25 cellular contexts compared by ENCODE assay signal in the genomic region with DNA sequence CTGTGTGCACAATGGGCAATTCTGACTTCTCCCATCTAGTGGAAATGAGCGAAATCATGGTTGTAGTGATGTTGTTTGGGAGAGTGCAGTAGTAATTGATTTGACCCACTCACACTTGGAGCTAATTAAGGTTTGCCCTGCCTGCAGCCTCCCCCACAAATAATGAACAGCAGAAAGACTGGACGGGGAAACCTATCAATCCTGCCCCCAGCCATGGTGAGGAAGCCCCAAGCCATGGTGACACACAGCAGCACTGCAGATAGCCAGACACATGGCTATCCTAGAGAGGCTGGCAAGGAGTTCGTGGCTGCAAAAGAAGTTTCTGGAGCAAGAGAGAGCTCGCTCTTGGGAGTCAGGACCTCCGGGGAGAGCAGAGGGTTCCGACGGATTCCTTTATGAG. TPM values are rescaled to one million over a fixed set of nuclear protein-coding genes. Genes with fewer than 3 reads are reported as not detected.
DNase-seq lines count a peak whose midpoint lies in the region; ATAC-seq and TF ChIP-seq lines count a peak whose summit lies in the region.
"Had no signal": no experiment of that assay in that cellular context is flagged by ENCODE, and none has a peak within 500 bp of the region (broad histone marks: within the 10 kb centered on the region; RNA-seq: fewer than 3 reads in every experiment).

No MANE protein-coding gene starts in this region.

- no peak for TF ChIP-seq CTCF in left ventricle myocardium inferior (IDR thresholded peaks at IDR 0.05; ENCODE audit: borderline replicate concordance)
- TF ChIP-seq CTCF in esophagus muscularis mucosa (IDR thresholded peaks at IDR 0.05) = no peak

- H3K4me1 ChIP-seq in left ventricle myocardium inferior = peaks cover 58% of the 10 kb centered on the region
- H3K4me1 ChIP-seq in esophagus muscularis mucosa = peaks cover 10 to 19% (median 13%) of the 10 kb centered on the region in 4 donors
- H3K4me1 ChIP-seq: BE2C had no signal

- ATAC-seq in Right ventricle myocardium superior (ENCODE audit: poor library complexity) = no peak

- DNase-seq in left ventricle myocardium inferior = no peak
- no peak for DNase-seq in Right ventricle myocardium superior
- peak; percentile 66 for DNase-seq in esophagus muscularis mucosa (ENCODE audit: extremely low spot score)
- DNase-seq in SKM-1 treated with dmso at 0.1 percent for 144 hours (lab: John Stamatoyannopoulos, UW; ENCODE audit: unreplicated experiment) = no peak
- DNase-seq in germinal center (ENCODE audit: low spot score) = no peak
- DNase-seq: 8988T; ACHN; BE2C; C1 segment of cervical spinal cord; CD4-positive, alpha-beta memory T cell; CD4-positive, CD25-positive, alpha-beta regulatory T cell; CD8-positive, alpha-beta memory T cell; COR-L47; DMS 273 treated with DMSO at 0.1 percent for 48 hours; DMS153; DMS53; DMS79; DND-41; EL; GDM1 had no signal

- no peak for TF ChIP-seq EP300 in esophagus muscularis mucosa (IDR thresholded peaks at IDR 0.05)

- no peaks in the 10 kb centered on the region for H3K9me3 ChIP-seq in left ventricle myocardium inferior (replicated peaks)
- no peaks in the 10 kb centered on the region for H3K9me3 ChIP-seq in esophagus muscularis mucosa
- H3K9me3 ChIP-seq: BE2C, BLaER1 had no signal

- H3K27ac ChIP-seq in left ventricle myocardium inferior (replicated peaks) (peak overlapping the region; percentile 36), esophagus muscularis mucosa (replicated peaks in 1 of 4) (no peak overlapping the region)
- H3K27ac ChIP-seq: BLaER1 had no signal

- no peak for TF ChIP-seq POLR2A in esophagus muscularis mucosa (IDR thresholded peaks at IDR 0.05; ENCODE audit: low read depth)

- H3K36me3 ChIP-seq in left ventricle myocardium inferior = no peaks in the 10 kb centered on the region
- H3K36me3 ChIP-seq in esophagus muscularis mucosa = no peaks in the 10 kb centered on the region
- H3K36me3 ChIP-seq: BE2C had no signal

- peaks cover 7% of the 10 kb centered on the region for H3K27me3 ChIP-seq in left ventricle myocardium inferior (ENCODE audit: low read depth)
- H3K27me3 ChIP-seq in esophagus muscularis mucosa = peaks cover 0 to 14% (median 0%) of the 10 kb centered on the region in 4 donors
- H3K27me3 ChIP-seq: BLaER1 had no signal

- intact Hi-C loops in left ventricle myocardium inferior (cut with micrococcal nuclease) (no loop called here), Right ventricle myocardium superior (cut with DNase I) (loop anchor here (10.0 kb wide), 2 partner anchors 112 to 208 kb away; no protein-coding TSS in a partner anchor), esophagus muscularis mucosa (cut with DNase I) (loop anchor here (5.0 kb wide), 1 partner anchor 215 kb away; no protein-coding TSS in a partner anchor)

- no peak overlapping the region for H3K4me3 ChIP-seq in left ventricle myocardium inferior
- H3K4me3 ChIP-seq in esophagus muscularis mucosa = no peak overlapping the region
- H3K4me3 ChIP-seq: BLaER1, GM12878 had no signal

- WGBS in esophagus muscularis mucosa = 70% methylated on average over 7 of the region's 7 CpGs

RNA-seq across cellular contexts. Expression of a gene that starts 27.8 kb away (rescaled TPM):
- 10.0 TPM for total RNA-seq in left ventricle myocardium inferior
- total RNA-seq in Right ventricle myocardium superior = 10.9 TPM
- total RNA-seq in esophagus muscularis mucosa = 10 to 100 TPM; 10.8 to 21.6 (median 19.2) TPM

RNA-seq across cellular contexts. Expression of a gene that starts 38.6 kb away (rescaled TPM):
- total RNA-seq in left ventricle myocardium inferior (7.5 TPM), Right ventricle myocardium superior (6.5 TPM), esophagus muscularis mucosa (not detected)
- total RNA-seq: A673; CD4-positive, alpha-beta memory T cell; CD4-positive, CD25-positive, alpha-beta regulatory T cell; CD8-positive, alpha-beta memory T cell; Daoy; G401; GM12878 had no signal
